Comparison of ENCODE assay signal across 24 cellular contexts in genomic region chr14:94906991-94907587, GRCh38.
DNase-seq lines count a peak whose midpoint lies in the region; ATAC-seq and TF ChIP-seq lines count a peak whose summit lies in the region.
"Had no signal": no experiment of that assay in that cellular context is flagged by ENCODE, and none has a peak within 500 bp of the region (broad histone marks: within the 10 kb centered on the region; RNA-seq: fewer than 3 reads in every experiment).

No MANE protein-coding gene starts in this region.

- CTCF ChIA-PET in A673 (lab: Charles Lee), result no interaction called here

- H3K27ac Mint-ChIP-seq in nephron progenitor cell, result peak overlapping the region; percentile 49

- H3K36me3 Mint-ChIP-seq in nephron progenitor cell (ENCODE audit: low read depth), result no peaks in the 10 kb centered on the region
- H3K36me3 Mint-ChIP-seq: CD4-positive, CD25-positive, alpha-beta regulatory T cell had no signal

- intact Hi-C loops in A673 (cut with micrococcal nuclease; ENCODE audit: unreplicated experiment), result no loop called here

- peak overlapping the region; percentile 9 for H3K4me3 ChIP-seq in A673 (ENCODE audit: low read depth, low read length, poor library complexity, severe bottlenecking)
- H3K4me3 ChIP-seq in ACC112 (ENCODE audit: low read depth, low read length), result peak overlapping the region; percentile 75
- H3K4me3 ChIP-seq in coronary artery, result peak overlapping the region; percentile 62
- H3K4me3 ChIP-seq: BLaER1, GM23248, K562 had no signal

- no peak overlapping the region for H3K4me3 Mint-ChIP-seq in nephron progenitor cell
- H3K4me3 Mint-ChIP-seq: CD4-positive, CD25-positive, alpha-beta regulatory T cell had no signal

- peak overlapping the region; percentile 94 for H2AFZ ChIP-seq in ACC112 (ENCODE audit: low read length, unreplicated experiment)
- H2AFZ ChIP-seq: GM23248 had no signal

- H3K27ac ChIP-seq in A673 (ENCODE audit: low read depth, low read length, poor library complexity, severe bottlenecking), result no peak overlapping the region
- no peak overlapping the region for H3K27ac ChIP-seq in ACC112 (ENCODE audit: low read depth, low read length)
- no peak overlapping the region for H3K27ac ChIP-seq in coronary artery
- H3K27ac ChIP-seq: BLaER1, GM23248 had no signal

- H3K36me3 ChIP-seq in A673 (ENCODE audit: insufficient read depth, low read length, poor library complexity, severe bottlenecking) (no peaks in the 10 kb centered on the region), ACC112 (ENCODE audit: insufficient read depth, low read length) (no peaks in the 10 kb centered on the region)
- H3K36me3 ChIP-seq: BLaER1 had no signal

- no peak for DNase-seq in A673 (ENCODE audit: low spot score)
- peak; percentile 61 for DNase-seq in coronary artery (ENCODE audit: low spot score)
- no peak for DNase-seq in nephron progenitor cell
- no peak for DNase-seq in activated T-cell treated with anti-CD3 and anti-CD28 coated beads for 4 hours
- DNase-seq: CD4-positive, CD25-positive, alpha-beta regulatory T cell; DMS153; DND-41; GM23248; H7; Kasumi-1; MV-4-11; NCI-H1105; NCI-H1436 treated with DMSO at 0.1 percent for 48 hours; NCI-H1930; NCI-H2107; NCI-H446 treated with DMSO at 0.1 percent for 48 hours; RPMI8226 had no signal

- H3K27me3 ChIP-seq in A673 (replicated peaks; ENCODE audit: insufficient read depth, low read depth, low read length, poor library complexity) (no peaks in the 10 kb centered on the region), ACC112 (ENCODE audit: insufficient read depth, low read length) (peaks cover 36% of the 10 kb centered on the region)
- H3K27me3 ChIP-seq: BLaER1 had no signal

- TF ChIP-seq CTCF in A673 (conservative IDR thresholded peaks at IDR 0.05; ENCODE audit: low read depth, low read length), result no peak
- no peak for TF ChIP-seq CTCF in coronary artery (IDR thresholded peaks at IDR 0.05)
- TF ChIP-seq CTCF in nephron progenitor cell (IDR thresholded peaks at IDR 0.05), result no peak

- peaks cover 32% of the 10 kb centered on the region for H3K27me3 Mint-ChIP-seq in nephron progenitor cell (ENCODE audit: low read depth, poor library complexity)
- H3K27me3 Mint-ChIP-seq: CD4-positive, CD25-positive, alpha-beta regulatory T cell had no signal

- peaks cover 4% of the 10 kb centered on the region for H3K9me3 ChIP-seq in A673 (ENCODE audit: low read depth, low read length, poor library complexity, severe bottlenecking)

- no peaks in the 10 kb centered on the region for H3K79me2 ChIP-seq in ACC112 (ENCODE audit: control insufficient read depth, insufficient read depth, low read length, unreplicated experiment)

- ATAC-seq in GM21423 (IDR thresholded peaks at IDR 0.05; ENCODE audit: unreplicated experiment) (no peak), HG03097 (IDR thresholded peaks at IDR 0.05; ENCODE audit: low FRiP score, unreplicated experiment) (no peak), GM18505 (IDR thresholded peaks at IDR 0.05; ENCODE audit: unreplicated experiment) (no peak)
- ATAC-seq: HepG2, K562 had no signal

- H3K9me3 Mint-ChIP-seq in nephron progenitor cell, result peaks cover 19% of the 10 kb centered on the region

- no peaks in the 10 kb centered on the region for H3K4me1 Mint-ChIP-seq in nephron progenitor cell
- H3K4me1 Mint-ChIP-seq: CD4-positive, CD25-positive, alpha-beta regulatory T cell had no signal

- BruUV-seq in A673 (replicated peaks; lab: Mats Ljungman, UMichigan), result no TSS peak

- POLR2A ChIA-PET in A673 (lab: Charles Lee; ENCODE audit: low non-redundant PET), result no interaction called here

- H3K4me1 ChIP-seq in A673 (ENCODE audit: insufficient read depth, low read length, poor library complexity, severe bottlenecking) (no peaks in the 10 kb centered on the region), ACC112 (ENCODE audit: control insufficient read depth, insufficient read depth, low read length, unreplicated experiment) (peaks cover 4% of the 10 kb centered on the region)
- H3K4me1 ChIP-seq: BLaER1 had no signal

- TF ChIP-seq POLR2A in GM18505 (IDR thresholded peaks at IDR 0.05; ENCODE audit: borderline replicate concordance, extremely low read depth, insufficient read depth, insufficient read length), result no peak

Comparison
In these comparisons a context has a peak if more than half of its experiments do, and no peak if none do; other contexts are left out.
1. H3K4me3 ChIP-seq: peak in every context shown above with its lines; median percentile 75 in ACC112; 62 in coronary artery; 9 in A673.